ENCODE assay signal across 8 cellular contexts in the genomic region with DNA sequence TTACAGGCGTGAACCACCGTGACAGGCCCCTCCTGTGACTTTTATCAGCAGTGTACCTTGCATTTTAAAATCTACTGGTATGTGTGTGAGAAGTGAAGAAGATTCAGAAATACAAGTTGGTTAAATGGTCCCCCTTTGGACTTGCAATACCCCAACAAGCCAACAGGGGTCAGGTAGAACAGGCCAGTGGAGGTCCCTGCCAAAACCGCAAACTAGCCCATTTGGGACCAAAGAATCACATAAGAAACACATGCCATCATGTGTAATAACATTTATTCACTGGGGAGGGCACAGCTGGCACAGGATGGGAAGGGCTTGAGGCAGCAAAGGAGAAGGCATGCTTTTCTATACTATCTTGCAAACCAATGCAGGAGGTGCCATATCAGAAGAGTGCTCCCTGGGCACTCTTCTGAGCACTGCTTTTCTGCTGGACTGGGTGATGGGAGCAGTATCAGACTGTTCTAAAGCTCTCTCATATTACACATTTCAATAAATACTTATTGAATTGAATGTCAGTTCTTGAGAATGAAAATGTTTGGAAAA.
DNase-seq lines count a peak whose midpoint lies in the region; ATAC-seq, FAIRE-seq and TF ChIP-seq lines count a peak whose summit lies in the region.

No MANE protein-coding gene starts in this region.

- POLR2A ChIA-PET in MCF 10A (lab: Yijun Ruan, JAX): interaction anchor here (1.0 kb wide), 1 partner anchor 152 kb away, joined by 3 read pairs; no protein-coding TSS in a partner anchor

- ATAC-seq in GM18907 (IDR thresholded peaks at IDR 0.05; ENCODE audit: unreplicated experiment) (no peak), esophagus mucosa (no peak)

- no peaks in the 10 kb centered on the region for H3K27me3 Mint-ChIP-seq in MCF 10A (ENCODE audit: insufficient read depth, unreplicated experiment)

- CTCF ChIA-PET in MCF 10A (lab: Yijun Ruan, JAX): interaction anchor here (0.5 to 4.3 kb wide), 12 partner anchors 12 to 457 kb away, joined by 3 to 27 read pairs (median 4); no protein-coding TSS in a partner anchor

- intact Hi-C loops in MCF 10A (cut with micrococcal nuclease): no loop called here

- TF ChIP-seq CTCF in MCF 10A (IDR thresholded peaks at IDR 0.05; ENCODE audit: unreplicated experiment): peak; percentile 79

- DNase-seq in NOMO-1 treated with DMSO at 0.1 percent for 48 hours (lab: John Stamatoyannopoulos, UW; ENCODE audit: unreplicated experiment): peak; percentile 13
- DNase-seq in NOMO-1 (lab: John Stamatoyannopoulos, UW; ENCODE audit: unreplicated experiment in 2 of 2): no peak
- DNase-seq in RPMI8226: peak; percentile 31
- DNase-seq in MCF 10A (ENCODE audit: unreplicated experiment): peak; percentile 58
- DNase-seq in lung microvascular endothelial cell (ENCODE audit: low read depth in 2 of 2): peak; percentile 32 to 53
- peak; percentile 10 for DNase-seq in urothelium cell line (ENCODE audit: low spot score)

- no peaks in the 10 kb centered on the region for H3K9me3 Mint-ChIP-seq in MCF 10A (ENCODE audit: unreplicated experiment)

- no peaks in the 10 kb centered on the region for H3K36me3 Mint-ChIP-seq in MCF 10A (ENCODE audit: insufficient read depth, unreplicated experiment)

- H3K27ac Mint-ChIP-seq in MCF 10A (ENCODE audit: low read depth, unreplicated experiment): no peak overlapping the region

- no peak overlapping the region for H3K4me3 Mint-ChIP-seq in MCF 10A (ENCODE audit: unreplicated experiment)

- H3K4me1 Mint-ChIP-seq in MCF 10A (ENCODE audit: insufficient read depth, unreplicated experiment): peaks cover 19% of the 10 kb centered on the region

- no peak for FAIRE-seq in urothelium cell line (lab: Jason Lieb, UNC)

- BruUV-seq in MCF 10A (replicated peaks; lab: Mats Ljungman, UMichigan): TSS peak; percentile 74

Comparison
In these comparisons a context has a peak if more than half of its experiments do, and no peak if none do; other contexts are left out.
1. DNase-seq: peak in NOMO-1 treated with DMSO at 0.1 percent for 48 hours (single experiment), RPMI8226 (single experiment), MCF 10A (single experiment), lung microvascular endothelial cell (2 of 2) and urothelium cell line (single experiment); none in NOMO-1 (0 of 2).